Comparison of ENCODE assay signal across 8 cellular contexts in genomic region chrX:318068-318738, GRCh38. TPM values are rescaled to one million over a fixed set of nuclear protein-coding genes. Genes with fewer than 3 reads are reported as not detected.
DNase-seq lines count a peak whose midpoint lies in the region; ATAC-seq and TF ChIP-seq lines count a peak whose summit lies in the region.

No MANE protein-coding gene starts in this region.

- intact Hi-C loops in MCF 10A (cut with micrococcal nuclease) = no loop called here

- ATAC-seq in GM18511 (IDR thresholded peaks at IDR 0.05; ENCODE audit: unreplicated experiment) (peak; percentile 61), HG02981 (IDR thresholded peaks at IDR 0.05; ENCODE audit: unreplicated experiment) (peak; percentile 60)

- peak overlapping the region; percentile 44 for H3K4me2 ChIP-seq in SU-DHL-6 (ENCODE audit: low read depth, low read length, poor library complexity, severe bottlenecking)

- no peaks in the 10 kb centered on the region for H3K9me3 ChIP-seq in SU-DHL-6 (ENCODE audit: insufficient read depth, low read length)

- POLR2A ChIA-PET in MCF 10A (lab: Yijun Ruan, JAX) = no interaction called here

- H3K27ac ChIP-seq in SU-DHL-6 (ENCODE audit: low read depth, low read length) = peak overlapping the region; percentile 77

- no peaks in the 10 kb centered on the region for H3K36me3 ChIP-seq in SU-DHL-6 (ENCODE audit: low read length)

- H3K27ac Mint-ChIP-seq in MCF 10A (ENCODE audit: low read depth, unreplicated experiment) = peak overlapping the region; percentile 65

- H2AFZ ChIP-seq in SU-DHL-6 (ENCODE audit: low read depth, low read length, severe bottlenecking) = no peak overlapping the region

- H3K4me3 Mint-ChIP-seq in MCF 10A (ENCODE audit: unreplicated experiment) = peak overlapping the region; percentile 72

- CTCF ChIA-PET in MCF 10A (lab: Yijun Ruan, JAX) = no interaction called here

- peak overlapping the region; percentile 58 for H3K4me3 ChIP-seq in SU-DHL-6 (ENCODE audit: insufficient read depth, low read length, poor library complexity, severe bottlenecking)

- H3K27me3 ChIP-seq in SU-DHL-6 (ENCODE audit: low read length) = no peaks in the 10 kb centered on the region

- BruUV-seq in MCF 10A (replicated peaks; lab: Mats Ljungman, UMichigan) = no TSS peak

- H3F3A ChIP-seq in SU-DHL-6 (ENCODE audit: insufficient read depth) = no peaks in the 10 kb centered on the region

- H3K9ac ChIP-seq in SU-DHL-6 (ENCODE audit: low read length) = peak overlapping the region; percentile 64

- no peaks in the 10 kb centered on the region for H4K20me1 ChIP-seq in SU-DHL-6 (ENCODE audit: low read depth, low read length)

- peaks cover 2% of the 10 kb centered on the region for H3K4me1 Mint-ChIP-seq in MCF 10A (ENCODE audit: insufficient read depth, unreplicated experiment)

- H3K79me2 ChIP-seq in SU-DHL-6 (ENCODE audit: insufficient read depth, low read length) = no peaks in the 10 kb centered on the region

- H3K9me2 ChIP-seq in SU-DHL-6 (replicated peaks; ENCODE audit: insufficient read depth, low read length) = no peaks in the 10 kb centered on the region

- DNase-seq in MCF 10A (ENCODE audit: unreplicated experiment) (peak; percentile 99), islet precursor cell (peak; percentile 100), OCI-M1 (lab: John Stamatoyannopoulos, UW) (no peak), NCI-H146 (lab: John Stamatoyannopoulos, UW) (no peak)
- DNase-seq in stimulated activated CD4-positive, alpha-beta T cell treated with anti-CD3 and anti-CD28 coated beads, Interleukin-15, amount 100 ng/mL, for 48 hours (ENCODE audit: low read depth in 2 of 2) = peak; percentile 99 to 100

- TF ChIP-seq CTCF in SU-DHL-6 (IDR thresholded peaks at IDR 0.05; ENCODE audit: insufficient read depth, low read length, poor library complexity, severe bottlenecking) (no peak), MCF 10A (IDR thresholded peaks at IDR 0.05; ENCODE audit: unreplicated experiment) (no peak)

- peaks cover 38% of the 10 kb centered on the region for H3K36me3 Mint-ChIP-seq in MCF 10A (ENCODE audit: insufficient read depth, unreplicated experiment)

- H3K9me3 Mint-ChIP-seq in MCF 10A (ENCODE audit: unreplicated experiment) = no peaks in the 10 kb centered on the region

- H3K27me3 Mint-ChIP-seq in MCF 10A (ENCODE audit: insufficient read depth, unreplicated experiment) = no peaks in the 10 kb centered on the region

RNA-seq across cellular contexts. Expression of gene GTPBP6, which starts 0.4 kb away (rescaled TPM):
- 54.9 and 73.4 TPM in 2 replicates for total RNA-seq in MCF 10A (2022)

RNA-seq across cellular contexts. Expression of gene PLCXD1, which starts 37.0 kb away (rescaled TPM):
- 7.6 and 12.0 TPM in 2 replicates for total RNA-seq in MCF 10A (2022)

Comparison
In these comparisons a context has a peak if more than half of its experiments do, and no peak if none do; other contexts are left out.
1. DNase-seq: peak in MCF 10A (single experiment), islet precursor cell (single experiment) and stimulated activated CD4-positive, alpha-beta T cell treated with anti-CD3 and anti-CD28 coated beads, Interleukin-15, amount 100 ng/mL, for 48 hours (2 of 2); none in OCI-M1 (single experiment) and NCI-H146 (single experiment).